ENCODE assay signal across 1 cellular context in the genomic region with DNA sequence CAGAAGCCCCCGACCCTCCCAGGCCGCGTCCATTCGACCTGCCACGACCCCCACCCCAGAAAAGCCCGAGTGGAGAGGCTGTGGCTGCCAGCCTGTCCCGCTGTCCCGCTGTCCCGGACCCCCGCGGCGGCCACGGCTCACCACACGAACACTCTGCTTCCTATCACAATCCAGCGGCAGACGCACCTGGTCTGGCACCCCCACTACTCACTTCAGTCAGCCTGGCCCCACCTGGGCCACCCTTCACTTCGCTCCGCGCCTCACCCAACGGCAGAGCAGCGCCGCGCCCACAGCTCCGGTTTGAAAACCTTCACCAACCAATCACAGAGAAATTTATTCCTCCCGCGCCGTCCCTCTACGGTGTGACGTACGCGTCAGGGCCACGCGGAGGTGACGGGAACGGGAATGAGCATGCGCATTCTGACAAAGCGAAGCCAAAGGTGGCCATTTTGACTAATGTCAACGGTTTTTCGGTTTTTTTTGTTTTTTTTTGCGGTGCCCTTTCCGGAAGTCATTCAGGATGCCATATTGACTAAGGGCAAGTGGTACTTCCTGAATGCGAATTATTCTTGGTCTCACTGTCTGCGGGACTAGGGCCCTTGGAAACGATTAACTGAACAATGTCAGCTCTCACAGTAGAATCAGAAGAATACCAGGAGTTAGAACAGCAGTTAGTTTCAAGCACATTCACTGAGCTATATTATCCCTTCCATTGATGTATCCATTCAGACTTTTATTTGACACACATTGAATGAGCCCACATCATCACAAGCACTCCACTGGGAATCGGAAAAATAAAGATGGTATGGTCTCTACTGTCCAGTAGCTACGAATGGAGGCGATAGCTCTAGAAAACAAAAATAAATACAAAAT.
TF ChIP-seq lines count a peak whose summit lies in the region.

A gene with protein sequence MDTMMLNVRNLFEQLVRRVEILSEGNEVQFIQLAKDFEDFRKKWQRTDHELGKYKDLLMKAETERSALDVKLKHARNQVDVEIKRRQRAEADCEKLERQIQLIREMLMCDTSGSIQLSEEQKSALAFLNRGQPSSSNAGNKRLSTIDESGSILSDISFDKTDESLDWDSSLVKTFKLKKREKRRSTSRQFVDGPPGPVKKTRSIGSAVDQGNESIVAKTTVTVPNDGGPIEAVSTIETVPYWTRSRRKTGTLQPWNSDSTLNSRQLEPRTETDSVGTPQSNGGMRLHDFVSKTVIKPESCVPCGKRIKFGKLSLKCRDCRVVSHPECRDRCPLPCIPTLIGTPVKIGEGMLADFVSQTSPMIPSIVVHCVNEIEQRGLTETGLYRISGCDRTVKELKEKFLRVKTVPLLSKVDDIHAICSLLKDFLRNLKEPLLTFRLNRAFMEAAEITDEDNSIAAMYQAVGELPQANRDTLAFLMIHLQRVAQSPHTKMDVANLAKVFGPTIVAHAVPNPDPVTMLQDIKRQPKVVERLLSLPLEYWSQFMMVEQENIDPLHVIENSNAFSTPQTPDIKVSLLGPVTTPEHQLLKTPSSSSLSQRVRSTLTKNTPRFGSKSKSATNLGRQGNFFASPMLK (minus strand): TSS at position 308 of the 873 bp plus-strand sequence. CDS start 8,779 bp downstream, outside the sequence.

TF ChIP-seq in HepG2, 621 proteins besides CTCF, POLR2A, EP300 and RAD21 (continued from another document and continues in another):
- TF ChIP-seq ZNF142 (CRISPR knock-in tag; IDR thresholded peaks at IDR 0.05), result no peak
- TF ChIP-seq AGO2 (optimal IDR thresholded peaks at IDR 0.05; ENCODE audit: low read depth, low read length), result peak; percentile 51
- TF ChIP-seq ZBTB21 (CRISPR knock-in tag; IDR thresholded peaks at IDR 0.05), result peak; percentile 85
- TF ChIP-seq ZNF772 (CRISPR knock-in tag; IDR thresholded peaks at IDR 0.05), result 0 out of 2 replicates have a peak, but pooled peaks have one; percentile 76
- TF ChIP-seq, protein P1, sequence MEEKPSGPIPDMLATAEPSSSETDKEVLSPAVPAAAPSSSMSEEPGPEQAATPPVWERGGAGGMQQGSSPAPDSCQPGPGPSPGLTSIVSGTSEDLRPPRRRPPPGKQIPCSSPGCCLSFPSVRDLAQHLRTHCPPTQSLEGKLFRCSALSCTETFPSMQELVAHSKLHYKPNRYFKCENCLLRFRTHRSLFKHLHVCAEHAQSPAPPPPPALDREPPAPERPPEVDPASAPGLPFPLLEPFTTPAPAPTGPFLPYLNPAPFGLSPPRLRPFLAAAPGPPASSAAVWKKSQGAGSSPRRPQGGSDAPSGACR (CRISPR knock-in tag; IDR thresholded peaks at IDR 0.05), result 0 out of 2 replicates have a peak, but pooled peaks have one; percentile 28
- TF ChIP-seq TOE1 (CRISPR knock-in tag; IDR thresholded peaks at IDR 0.05), result peak; percentile 52; the same call in 1 of the 2 replicates
- TF ChIP-seq ZBTB49 (CRISPR knock-in tag; IDR thresholded peaks at IDR 0.05; ENCODE audit: borderline replicate concordance), result no peak
- TF ChIP-seq NFKB2 (CRISPR knock-in tag; IDR thresholded peaks at IDR 0.05; ENCODE audit: borderline replicate concordance), result peak; percentile 73; the same call in 1 of the 2 replicates
- TF ChIP-seq NCOR1 (IDR thresholded peaks at IDR 0.05; ENCODE audit: borderline replicate concordance, low read length), result peak; percentile 39; the same call in 1 of the 2 replicates
- TF ChIP-seq, protein P2, sequence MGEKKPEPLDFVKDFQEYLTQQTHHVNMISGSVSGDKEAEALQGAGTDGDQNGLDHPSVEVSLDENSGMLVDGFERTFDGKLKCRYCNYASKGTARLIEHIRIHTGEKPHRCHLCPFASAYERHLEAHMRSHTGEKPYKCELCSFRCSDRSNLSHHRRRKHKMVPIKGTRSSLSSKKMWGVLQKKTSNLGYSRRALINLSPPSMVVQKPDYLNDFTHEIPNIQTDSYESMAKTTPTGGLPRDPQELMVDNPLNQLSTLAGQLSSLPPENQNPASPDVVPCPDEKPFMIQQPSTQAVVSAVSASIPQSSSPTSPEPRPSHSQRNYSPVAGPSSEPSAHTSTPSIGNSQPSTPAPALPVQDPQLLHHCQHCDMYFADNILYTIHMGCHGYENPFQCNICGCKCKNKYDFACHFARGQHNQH (CRISPR knock-in tag; IDR thresholded peaks at IDR 0.05), result peak; percentile 17; the same call in 1 of the 2 replicates
- no peak for TF ChIP-seq ZNF557 (CRISPR knock-in tag; IDR thresholded peaks at IDR 0.05)
- TF ChIP-seq BATF2 (CRISPR knock-in tag; IDR thresholded peaks at IDR 0.05), result peak; percentile 87; the same call in 1 of the 2 replicates
- TF ChIP-seq, protein P3, sequence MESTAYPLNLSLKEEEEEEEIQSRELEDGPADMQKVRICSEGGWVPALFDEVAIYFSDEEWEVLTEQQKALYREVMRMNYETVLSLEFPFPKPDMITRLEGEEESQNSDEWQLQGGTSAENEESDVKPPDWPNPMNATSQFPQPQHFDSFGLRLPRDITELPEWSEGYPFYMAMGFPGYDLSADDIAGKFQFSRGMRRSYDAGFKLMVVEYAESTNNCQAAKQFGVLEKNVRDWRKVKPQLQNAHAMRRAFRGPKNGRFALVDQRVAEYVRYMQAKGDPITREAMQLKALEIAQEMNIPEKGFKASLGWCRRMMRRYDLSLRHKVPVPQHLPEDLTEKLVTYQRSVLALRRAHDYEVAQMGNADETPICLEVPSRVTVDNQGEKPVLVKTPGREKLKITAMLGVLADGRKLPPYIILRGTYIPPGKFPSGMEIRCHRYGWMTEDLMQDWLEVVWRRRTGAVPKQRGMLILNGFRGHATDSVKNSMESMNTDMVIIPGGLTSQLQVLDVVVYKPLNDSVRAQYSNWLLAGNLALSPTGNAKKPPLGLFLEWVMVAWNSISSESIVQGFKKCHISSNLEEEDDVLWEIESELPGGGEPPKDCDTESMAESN (CRISPR knock-in tag; conservative IDR thresholded peaks at IDR 0.05), result peak; percentile 70
- peak; percentile 69 for TF ChIP-seq ZNF350 (CRISPR knock-in tag; IDR thresholded peaks at IDR 0.05; ENCODE audit: borderline replicate concordance, low read depth)
- TF ChIP-seq ARID4A (CRISPR knock-in tag; IDR thresholded peaks at IDR 0.05; ENCODE audit: borderline replicate concordance), result peak; percentile 95
- TF ChIP-seq, protein P4, sequence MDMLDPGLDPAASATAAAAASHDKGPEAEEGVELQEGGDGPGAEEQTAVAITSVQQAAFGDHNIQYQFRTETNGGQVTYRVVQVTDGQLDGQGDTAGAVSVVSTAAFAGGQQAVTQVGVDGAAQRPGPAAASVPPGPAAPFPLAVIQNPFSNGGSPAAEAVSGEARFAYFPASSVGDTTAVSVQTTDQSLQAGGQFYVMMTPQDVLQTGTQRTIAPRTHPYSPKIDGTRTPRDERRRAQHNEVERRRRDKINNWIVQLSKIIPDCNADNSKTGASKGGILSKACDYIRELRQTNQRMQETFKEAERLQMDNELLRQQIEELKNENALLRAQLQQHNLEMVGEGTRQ (IDR thresholded peaks at IDR 0.05; ENCODE audit: low read depth, low read length), result 0 out of 2 replicates have a peak, but pooled peaks have one; percentile 26
- TF ChIP-seq, protein P4 (CRISPR knock-in tag; IDR thresholded peaks at IDR 0.05; ENCODE audit: borderline replicate concordance), result peak; percentile 56; the same call in 1 of the 2 replicates
- TF ChIP-seq SIN3A (IDR thresholded peaks at IDR 0.05; ENCODE audit: borderline replicate concordance, low read depth, low read length), result peak; percentile 92
